In genomic region chr1:27405074-27405473, GRCh38 we compare ENCODE assay signal across 12 cellular contexts. TPM values are rescaled to one million over a fixed set of nuclear protein-coding genes. Genes with fewer than 3 reads are reported as not detected.
DNase-seq lines count a peak whose midpoint lies in the region; ATAC-seq and TF ChIP-seq lines count a peak whose summit lies in the region.
"Had no signal": no experiment of that assay in that cellular context is flagged by ENCODE, and none has a peak within 500 bp of the region (broad histone marks: within the 10 kb centered on the region; RNA-seq: fewer than 3 reads in every experiment).

No MANE protein-coding gene starts in this region.

- H3K4me3 ChIP-seq in endodermal cell (ENCODE audit: low read length) (no peak overlapping the region), lower lobe of right lung (no peak overlapping the region)

- H3K36me3 ChIP-seq in endodermal cell (ENCODE audit: control insufficient read depth, insufficient read depth, low read length) = peaks cover 26% of the 10 kb centered on the region
- peaks cover 50% of the 10 kb centered on the region for H3K36me3 ChIP-seq in lower lobe of right lung

- ATAC-seq in lower lobe of right lung = peak in 1 of 2 donors; percentile 6
- no peak for ATAC-seq in HG03378 (IDR thresholded peaks at IDR 0.05; ENCODE audit: unreplicated experiment)
- no peak for ATAC-seq in natural killer cell treated with Interleukin-12 subunit alpha and Interleukin-12 subunit beta and Interleukin-15 and Interleukin-18, amount 100 ng/mL, for 72 hours
- ATAC-seq: foreskin keratinocyte had no signal

- no peaks in the 10 kb centered on the region for H3K9me3 ChIP-seq in endodermal cell (ENCODE audit: control insufficient read depth, low read length)
- no peaks in the 10 kb centered on the region for H3K9me3 ChIP-seq in lower lobe of right lung

- H3K4me1 Mint-ChIP-seq in endodermal cell = peaks cover 44% of the 10 kb centered on the region
- H3K4me1 Mint-ChIP-seq in natural killer cell treated with Interleukin-12 subunit alpha and Interleukin-12 subunit beta and Interleukin-15 and Interleukin-18, amount 100 ng/mL, for 72 hours (ENCODE audit: low read depth in 2 of 2) = peaks cover 18 to 30% of the 10 kb centered on the region in 2 donors

- H3K27me3 ChIP-seq in endodermal cell (ENCODE audit: control insufficient read depth, insufficient read depth, low read length, poor library complexity, severe bottlenecking) = no peaks in the 10 kb centered on the region
- no peaks in the 10 kb centered on the region for H3K27me3 ChIP-seq in lower lobe of right lung (ENCODE audit: low read depth)
- H3K27me3 ChIP-seq: foreskin keratinocyte had no signal

- H3K27me3 Mint-ChIP-seq in endodermal cell (ENCODE audit: insufficient read depth) = no peaks in the 10 kb centered on the region
- H3K27me3 Mint-ChIP-seq in natural killer cell treated with Interleukin-12 subunit alpha and Interleukin-12 subunit beta and Interleukin-15 and Interleukin-18, amount 100 ng/mL, for 72 hours = no peaks in the 10 kb centered on the region
- H3K27me3 Mint-ChIP-seq: progenitor cell of endocrine pancreas had no signal

- intact Hi-C loops in lower lobe of right lung (cut with DNase I) = no loop called here

- peak; percentile 46 for DNase-seq in M059J (ENCODE audit: low read depth)
- DNase-seq in endodermal cell = peak; percentile 90
- DNase-seq in lower lobe of right lung = no peak
- DNase-seq in stromal cell of bone marrow (ENCODE audit: low read depth) = peak; percentile 73
- no peak for DNase-seq in NCI-H345 treated with DMSO at 0.1 percent for 48 hours (lab: John Stamatoyannopoulos, UW; ENCODE audit: unreplicated experiment)
- no peak for DNase-seq in cerebellar cortex (ENCODE audit: low spot score)
- DNase-seq in natural killer cell treated with Interleukin-12 subunit alpha and Interleukin-12 subunit beta and Interleukin-15 and Interleukin-18, amount 100 ng/mL, for 72 hours (ENCODE audit: low spot score) = no peak
- DNase-seq: foreskin keratinocyte had no signal

- peak overlapping the region; percentile 34 for H3K9ac ChIP-seq in endodermal cell (ENCODE audit: extremely low read depth, low read length, poor library complexity, severe bottlenecking)

- no peaks in the 10 kb centered on the region for H3K9me3 Mint-ChIP-seq in endodermal cell
- H3K9me3 Mint-ChIP-seq in natural killer cell treated with Interleukin-12 subunit alpha and Interleukin-12 subunit beta and Interleukin-15 and Interleukin-18, amount 100 ng/mL, for 72 hours = no peaks in the 10 kb centered on the region

- H3K27ac ChIP-seq in endodermal cell (ENCODE audit: low read depth, low read length) = peak overlapping the region; percentile 53
- peak overlapping the region; percentile 58 for H3K27ac ChIP-seq in lower lobe of right lung
- H3K27ac ChIP-seq: foreskin keratinocyte had no signal

- WGBS in endodermal cell (ENCODE audit: insufficient coverage in 1 of 2, insufficient read length in 1 of 2), 2 experiments = 61 to 66% methylated on average over 12 to 13 of the region's 13 CpGs

- peak overlapping the region; percentile 28 for H3K4me3 Mint-ChIP-seq in endodermal cell
- no peak overlapping the region for H3K4me3 Mint-ChIP-seq in natural killer cell treated with Interleukin-12 subunit alpha and Interleukin-12 subunit beta and Interleukin-15 and Interleukin-18, amount 100 ng/mL, for 72 hours

- H3K4me1 ChIP-seq in endodermal cell (ENCODE audit: control insufficient read depth, insufficient read depth, low read length) = peaks cover 16% of the 10 kb centered on the region
- peaks cover 60% of the 10 kb centered on the region for H3K4me1 ChIP-seq in lower lobe of right lung

- peaks cover 24% of the 10 kb centered on the region for H3K36me3 Mint-ChIP-seq in endodermal cell (ENCODE audit: low read depth)
- peaks cover 11% of the 10 kb centered on the region for H3K36me3 Mint-ChIP-seq in natural killer cell treated with Interleukin-12 subunit alpha and Interleukin-12 subunit beta and Interleukin-15 and Interleukin-18, amount 100 ng/mL, for 72 hours

- peak; percentile 31 for TF ChIP-seq CTCF in endodermal cell (conservative IDR thresholded peaks at IDR 0.05)
- TF ChIP-seq CTCF in lower lobe of right lung (IDR thresholded peaks at IDR 0.05) = no peak

- peak overlapping the region; percentile 94 for H3K27ac Mint-ChIP-seq in endodermal cell
- peak overlapping the region in 1 of 2 donors; percentile 76 for H3K27ac Mint-ChIP-seq in natural killer cell treated with Interleukin-12 subunit alpha and Interleukin-12 subunit beta and Interleukin-15 and Interleukin-18, amount 100 ng/mL, for 72 hours
- H3K27ac Mint-ChIP-seq: progenitor cell of endocrine pancreas had no signal

RNA-seq across cellular contexts. Expression of gene GPR3, which starts 12.7 kb away (rescaled TPM):
- 2.0 and 2.6 TPM in 2 replicates for total RNA-seq in M059J (2014; rRNA removed; shearing (Covaris generic))
- total RNA-seq in endodermal cell = 1 to 10 TPM; 3.5 to 4.1 TPM
- 4.5 TPM for polyA plus RNA-seq in endodermal cell (2013, experiment 1 of 2)
- polyA plus RNA-seq in endodermal cell (2013, experiment 2 of 2) = 4.5 TPM
- 0.18 TPM for total RNA-seq in lower lobe of right lung
- total RNA-seq in natural killer cell treated with Interleukin-12 subunit alpha and Interleukin-12 subunit beta and Interleukin-15 and Interleukin-18, amount 100 ng/mL, for 72 hours = 1 to 10 TPM in 1 of 2 donors, under 1 TPM in 1; 0.64 to 1.1 TPM

RNA-seq across cellular contexts. Expression of gene CD164L2, which starts 21.9 kb away (rescaled TPM):
- 0.15 TPM in 1 of 2 replicates, not detected in the other for total RNA-seq in M059J (2014; rRNA removed; shearing (Covaris generic))
- 1 to 10 TPM; 1.6 to 1.8 TPM for total RNA-seq in endodermal cell
- 1.4 TPM for polyA plus RNA-seq in endodermal cell (2013, experiment 1 of 2)
- 0.83 TPM for polyA plus RNA-seq in endodermal cell (2013, experiment 2 of 2)
- 6.8 TPM for total RNA-seq in lower lobe of right lung
- total RNA-seq in natural killer cell treated with Interleukin-12 subunit alpha and Interleukin-12 subunit beta and Interleukin-15 and Interleukin-18, amount 100 ng/mL, for 72 hours = not detected
- total RNA-seq: progenitor cell of endocrine pancreas; subcutaneous adipose tissue; T-helper 1 cell treated with Interleukin-12 subunit alpha and Interleukin-12 subunit beta and Interleukin-4 antibody, amounts not matched to agents 30 ng/mL and 1 ng/mL, for 36 hours had no signal

RNA-seq across cellular contexts. Expression of gene FCN3, which starts 30.4 kb away (rescaled TPM):
- not detected in 2 replicates for total RNA-seq in M059J (2014; rRNA removed; shearing (Covaris generic))
- total RNA-seq in endodermal cell (under 1 TPM in 1 of 2 donors, not detected in 1; 0.26 TPM), lower lobe of right lung (1,125 TPM)
- polyA plus RNA-seq in endodermal cell (2013, experiment 1 of 2) = not detected
- not detected for polyA plus RNA-seq in endodermal cell (2013, experiment 2 of 2)
- not detected for total RNA-seq in natural killer cell treated with Interleukin-12 subunit alpha and Interleukin-12 subunit beta and Interleukin-15 and Interleukin-18, amount 100 ng/mL, for 72 hours
- total RNA-seq: foreskin keratinocyte; progenitor cell of endocrine pancreas; T-helper 1 cell treated with Interleukin-12 subunit alpha and Interleukin-12 subunit beta and Interleukin-4 antibody, amounts not matched to agents 30 ng/mL and 1 ng/mL, for 36 hours had no signal

RNA-seq across cellular contexts. Expression of gene MAP3K6, which starts 38.3 kb away (rescaled TPM):
- total RNA-seq in M059J (2014; rRNA removed; shearing (Covaris generic)) = 9.2 and 18.1 TPM in 2 replicates
- total RNA-seq in endodermal cell = 10 to 100 TPM in 1 of 2 donors, 1 to 10 TPM in 1; 6.6 to 11.5 TPM
- 14.9 TPM for polyA plus RNA-seq in endodermal cell (2013, experiment 1 of 2)
- 14.3 TPM for polyA plus RNA-seq in endodermal cell (2013, experiment 2 of 2)
- total RNA-seq in lower lobe of right lung = 117 TPM
- total RNA-seq in natural killer cell treated with Interleukin-12 subunit alpha and Interleukin-12 subunit beta and Interleukin-15 and Interleukin-18, amount 100 ng/mL, for 72 hours = 1 to 10 TPM; 8.5 TPM

Comparison
In these comparisons a context has a peak if more than half of its experiments do, and no peak if none do; other contexts are left out.
1. DNase-seq: peak in M059J (single experiment), endodermal cell (single experiment) and stromal cell of bone marrow (single experiment); none in lower lobe of right lung (single experiment), NCI-H345 treated with DMSO at 0.1 percent for 48 hours (single experiment), cerebellar cortex (single experiment) and natural killer cell treated with Interleukin-12 subunit alpha and Interleukin-12 subunit beta and Interleukin-15 and Interleukin-18, amount 100 ng/mL, for 72 hours (single experiment).
2. RNA of gene FCN3, which starts 30.4 kb away (total RNA-seq): 1,125 TPM in lower lobe of right lung (single experiment); 0.26 TPM in endodermal cell, not detected in M059J and not detected in natural killer cell treated with Interleukin-12 subunit alpha and Interleukin-12 subunit beta and Interleukin-15 and Interleukin-18, amount 100 ng/mL, for 72 hours; every median in the first group is over 100 times any median in the second.